8 cellular contexts compared by ENCODE assay signal in the genomic region with DNA sequence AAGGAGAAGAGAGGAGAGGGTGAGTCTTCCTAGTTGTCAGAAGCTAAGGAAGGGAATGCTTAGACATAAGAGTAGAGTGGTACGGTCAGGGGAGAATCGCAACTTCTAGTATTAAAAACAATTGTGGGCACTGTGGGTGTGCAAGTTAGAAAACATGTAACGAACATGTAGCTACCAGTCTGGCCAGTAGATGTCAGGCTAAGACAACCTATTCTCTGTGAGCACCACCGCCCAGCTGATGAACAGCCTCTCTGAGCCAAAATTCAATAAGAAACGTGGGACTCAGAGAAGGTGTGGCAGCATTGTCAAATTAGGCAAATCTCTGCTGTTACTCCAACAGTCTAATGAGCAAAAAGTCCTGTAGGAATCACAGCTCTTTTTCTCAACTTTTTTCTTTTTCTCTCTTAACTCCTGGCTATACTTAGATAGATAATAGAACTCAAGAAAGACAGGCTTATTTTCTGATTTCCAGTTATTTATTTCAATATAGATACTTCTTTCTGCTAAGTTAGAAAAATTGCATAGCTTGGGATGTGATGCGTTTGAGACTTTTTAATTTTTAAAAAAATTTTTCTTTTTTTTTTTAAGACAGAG.
DNase-seq lines count a peak whose midpoint lies in the region; ATAC-seq and TF ChIP-seq lines count a peak whose summit lies in the region.

No MANE protein-coding gene starts in this region.

- H3K4me3 ChIP-seq in AG04450 (ENCODE audit: low read depth, low read length) = no peak overlapping the region

- DNase-seq in AG04450 (ENCODE audit: low read depth, low spot score) (peak; percentile 54), HS-27A (ENCODE audit: low read depth) (peak; percentile 40), NOMO-1 treated with dmso at 0.1 percent for 144 hours (lab: John Stamatoyannopoulos, UW; ENCODE audit: unreplicated experiment) (peak; percentile 84), epidermal melanocyte (ENCODE audit: insufficient read length, low spot score) (peak; percentile 48), myocyte (ENCODE audit: low read depth) (peak; percentile 79)
- peak; percentile 19 to 36 (median 20) for DNase-seq in activated CD8-positive, alpha-beta memory T cell treated with anti-CD3 and anti-CD28 coated beads for 48 hours (ENCODE audit: low read depth in 2 of 3, low spot score in 2 of 3)
- DNase-seq in stimulated activated CD8-positive, alpha-beta memory T cell treated with anti-CD3 and anti-CD28 coated beads, Interleukin-7, amount 100 ng/mL, for 4 hours (ENCODE audit: low read depth in 2 of 2) = peak; percentile 35 to 61

- TF ChIP-seq CTCF in AG04450 (IDR thresholded peaks at IDR 0.05; ENCODE audit: low read depth, low read length) = peak; percentile 77

- POLR2A ChIA-PET in AG04450 (lab: Yijun Ruan, JAX) = interaction anchor here (0.6 to 1.4 kb wide), 5 partner anchors 37 to 373 kb away, joined by 3 to 4 read pairs (median 3); no protein-coding TSS in a partner anchor

- H3K27me3 ChIP-seq in AG04450 (ENCODE audit: control insufficient read depth, insufficient read depth, low read length) = no peaks in the 10 kb centered on the region

- H3K9me3 ChIP-seq in AG04450 (ENCODE audit: control insufficient read depth, insufficient read depth, low read length) = no peaks in the 10 kb centered on the region

- CTCF ChIA-PET in AG04450 (lab: Charles Lee) = interaction anchor here (0.6 to 9.2 kb wide), 69 partner anchors 8 to 999 kb away, joined by 3 to 365 read pairs (median 4); a partner anchor contains a TSS

- peak; percentile 76 for ATAC-seq in GM18868 (IDR thresholded peaks at IDR 0.05; ENCODE audit: unreplicated experiment)

- no peak overlapping the region for H3K27ac ChIP-seq in AG04450 (ENCODE audit: low read depth, low read length)

Comparison
In these comparisons a context has a peak if more than half of its experiments do, and no peak if none do; other contexts are left out.
1. DNase-seq: peak in every context shown above with its lines; median percentile 84 in NOMO-1 treated with dmso at 0.1 percent for 144 hours; 79 in myocyte; 54 in AG04450; 48 in epidermal melanocyte; 48 in stimulated activated CD8-positive, alpha-beta memory T cell treated with anti-CD3 and anti-CD28 coated beads, Interleukin-7, amount 100 ng/mL, for 4 hours; 40 in HS-27A; 20 in activated CD8-positive, alpha-beta memory T cell treated with anti-CD3 and anti-CD28 coated beads for 48 hours.